8 cellular contexts compared by ENCODE assay signal in genomic region chr1:149176453-149177316, GRCh38.
DNase-seq lines count a peak whose midpoint lies in the region; FAIRE-seq and TF ChIP-seq lines count a peak whose summit lies in the region.
"Not testable (repeated sequence)": the region's sequence is repeated elsewhere in the genome, so short reads cannot be mapped to it uniquely, and the experiment has no call there.

No MANE protein-coding gene starts in this region.

- H3K4me3 Mint-ChIP-seq in HFFc6 (peak overlapping the region; percentile 82), neural crest cell (peak overlapping the region; percentile 74)

- not testable (repeated sequence) for H3K36me3 Mint-ChIP-seq in HFFc6 (ENCODE audit: low read depth); neural crest cell (ENCODE audit: low read depth)

- H3K79me2 ChIP-seq in ACC112 (ENCODE audit: control insufficient read depth, insufficient read depth, low read length, unreplicated experiment): not testable (repeated sequence)

- not testable (repeated sequence) for H2AFZ ChIP-seq in ACC112 (ENCODE audit: low read length, unreplicated experiment)

- DNase-seq in HFFc6: not testable (repeated sequence)
- DNase-seq in RCC 7860 (ENCODE audit: low spot score) (peak; percentile 12), bronchial epithelial cell (ENCODE audit: low read depth) (peak; percentile 17), right atrium auricular region (ENCODE audit: low spot score) (peak; percentile 61), neural crest cell (ENCODE audit: low read depth, low spot score) (peak; percentile 42)
- peak; percentile 38 to 49 (median 38) for DNase-seq in activated CD8-positive, alpha-beta memory T cell treated with anti-CD3 and anti-CD28 coated beads for 48 hours (ENCODE audit: low read depth in 2 of 3, low spot score in 2 of 3)
- peak; percentile 49 for DNase-seq in stimulated activated CD8-positive, alpha-beta memory T cell treated with anti-CD3 and anti-CD28 coated beads, Interleukin-12 subunit alpha, Interleukin-12 subunit beta, amount 100 ng/mL, for 1 hour (ENCODE audit: low read depth)

- not testable (repeated sequence) for H3K9me3 Mint-ChIP-seq in HFFc6, neural crest cell

- H3K27ac Mint-ChIP-seq in HFFc6 (0 out of 2 replicates have a peak overlapping the region, but pooled peaks have one; percentile 54), neural crest cell (ENCODE audit: unreplicated experiment) (peak overlapping the region; percentile 90)

- not testable (repeated sequence) for H3K27me3 Mint-ChIP-seq in HFFc6 (ENCODE audit: insufficient read depth); neural crest cell (ENCODE audit: low read depth)

- not testable (repeated sequence) for H3K36me3 ChIP-seq in ACC112 (ENCODE audit: insufficient read depth, low read length); bronchial epithelial cell (ENCODE audit: control insufficient read depth, insufficient read depth, low read length); right atrium auricular region

- not testable (repeated sequence) for H3K4me1 Mint-ChIP-seq in HFFc6 (ENCODE audit: low read depth); neural crest cell

- not testable (repeated sequence) for H3K4me1 ChIP-seq in ACC112 (ENCODE audit: control insufficient read depth, insufficient read depth, low read length, unreplicated experiment); right atrium auricular region

- peak overlapping the region; percentile 67 for H3K27ac ChIP-seq in ACC112 (ENCODE audit: low read depth, low read length)
- H3K27ac ChIP-seq in right atrium auricular region: peak overlapping the region; percentile 69 to 84

- H3K4me3 ChIP-seq in ACC112 (ENCODE audit: low read depth, low read length) (peak overlapping the region; percentile 76), bronchial epithelial cell (ENCODE audit: low read depth, low read length) (peak overlapping the region; percentile 48), right atrium auricular region (peak overlapping the region; percentile 54 to 66)

- H3K27me3 ChIP-seq in ACC112 (ENCODE audit: insufficient read depth, low read length); bronchial epithelial cell (ENCODE audit: control insufficient read depth, insufficient read depth, low read length); right atrium auricular region: not testable (repeated sequence)

- H3K9me3 ChIP-seq in right atrium auricular region: not testable (repeated sequence)

- TF ChIP-seq CTCF in HFFc6 (IDR thresholded peaks at IDR 0.05); bronchial epithelial cell (IDR thresholded peaks at IDR 0.05; ENCODE audit: insufficient read depth, low read length, severe bottlenecking); right atrium auricular region (IDR thresholded peaks at IDR 0.05); neural crest cell (conservative IDR thresholded peaks at IDR 0.05): not testable (repeated sequence)

- FAIRE-seq in RCC 7860 (lab: Jason Lieb, UNC); bronchial epithelial cell (lab: Jason Lieb, UNC): not testable (repeated sequence)
